In the genomic region with DNA sequence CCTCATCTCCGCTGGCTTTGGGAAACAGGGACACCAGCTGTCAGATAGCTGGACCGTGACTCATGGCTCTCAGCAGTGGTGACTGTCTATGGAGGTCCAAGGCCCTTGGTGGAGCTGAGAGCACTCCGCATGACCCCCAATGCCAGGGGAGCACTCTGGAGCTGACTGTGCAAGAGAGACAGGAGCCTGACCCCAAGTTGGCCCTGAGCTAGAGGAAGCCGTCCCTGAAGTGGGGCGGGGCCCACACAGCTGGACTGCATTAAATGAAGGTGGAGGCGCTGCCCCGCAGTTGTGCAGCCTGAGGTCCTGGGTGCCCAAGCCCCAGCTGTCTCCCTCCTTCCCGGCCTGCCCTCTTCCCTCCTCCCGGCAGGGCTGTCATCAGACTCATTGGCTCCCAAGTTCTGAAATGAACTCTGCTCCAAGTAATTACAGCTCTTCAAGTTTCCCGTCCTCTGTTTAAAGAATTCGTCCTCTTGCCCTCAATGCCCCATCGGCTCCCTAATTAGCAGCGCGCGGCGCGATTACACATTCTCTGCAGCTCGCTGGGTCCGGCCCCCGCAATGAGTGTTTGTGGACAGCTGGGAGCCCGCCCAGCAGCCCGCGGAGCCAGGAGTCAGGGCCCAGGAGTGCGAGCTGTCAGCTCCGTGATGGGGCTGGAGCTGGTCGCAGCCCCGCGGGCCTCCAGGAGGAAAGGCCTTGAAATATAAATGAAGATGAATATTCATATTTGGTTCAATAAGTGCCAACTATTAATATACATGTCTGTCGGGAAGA, we compare ENCODE assay signal across 2 cellular contexts.
TF ChIP-seq lines count a peak whose summit lies in the region.

No MANE protein-coding gene starts in this region.

TF ChIP-seq in K562, 482 proteins besides CTCF, POLR2A, EP300 and RAD21:
- TF ChIP-seq PREB (CRISPR knock-in tag; IDR thresholded peaks at IDR 0.05) = no peak
- TF ChIP-seq SAFB (IDR thresholded peaks at IDR 0.05; ENCODE audit: borderline replicate concordance, low read depth, low read length) = no peak
- 0 out of 2 replicates have a peak, but pooled peaks have one; percentile 40 for TF ChIP-seq ZNF263 (CRISPR knock-in tag; IDR thresholded peaks at IDR 0.05; ENCODE audit: borderline replicate concordance)
TF ChIP-seq in K562: peak in this region for 1.

TF ChIP-seq in HepG2, 621 proteins besides CTCF, POLR2A, EP300 and RAD21:
- TF ChIP-seq ZFP91 (CRISPR knock-in tag; IDR thresholded peaks at IDR 0.05; ENCODE audit: borderline replicate concordance) = 0 out of 2 replicates have a peak, but pooled peaks have one; percentile 22
- no peak for TF ChIP-seq ZNF646 (CRISPR knock-in tag; IDR thresholded peaks at IDR 0.05)
- peak; percentile 95 for TF ChIP-seq ZNF263 (CRISPR knock-in tag; IDR thresholded peaks at IDR 0.05)
